Comparison of ENCODE assay signal across 1 cellular context in the genomic region with DNA sequence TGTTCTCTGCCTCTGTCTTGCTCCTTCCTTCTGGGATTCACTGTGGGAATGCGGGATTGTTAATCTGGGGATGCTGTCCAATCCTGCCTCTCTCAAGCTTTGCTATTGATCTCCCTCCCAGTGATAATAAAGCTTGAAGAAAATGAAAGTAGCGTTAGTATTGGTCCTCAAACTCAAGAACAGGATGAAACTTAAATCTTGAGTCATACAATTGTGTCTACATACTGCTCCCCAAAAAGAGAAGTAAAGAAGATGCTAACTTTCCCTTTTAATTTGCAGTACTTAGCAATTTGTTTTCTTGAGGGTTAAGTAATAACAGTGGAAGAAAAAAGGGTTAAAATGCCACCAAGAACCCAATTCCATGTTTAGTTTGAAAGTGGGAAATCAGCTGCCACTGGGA.
TF ChIP-seq lines count a peak whose summit lies in the region.

No MANE protein-coding gene starts in this region.

TF ChIP-seq in GM12878, 131 proteins besides CTCF, POLR2A, EP300 and RAD21:
- TF ChIP-seq TAF1 (IDR thresholded peaks at IDR 0.05; ENCODE audit: borderline replicate concordance, low read depth, low read length) (no peak), CREB1 (IDR thresholded peaks at IDR 0.05; ENCODE audit: low read depth) (no peak)
